In genomic region chr9:131095666-131096489, GRCh38 we compare ENCODE assay signal across 8 cellular contexts. TPM values are rescaled to one million over a fixed set of nuclear protein-coding genes. Genes with fewer than 3 reads are reported as not detected.
DNase-seq lines count a peak whose midpoint lies in the region; ATAC-seq and TF ChIP-seq lines count a peak whose summit lies in the region.

No MANE protein-coding gene starts in this region.

- intact Hi-C loops in testis (cut with DNase I; ENCODE audit: low total_unique reads) = no loop called here

- no peaks in the 10 kb centered on the region for H3K27me3 ChIP-seq in testis

- H3K9ac ChIP-seq in SK-N-MC (ENCODE audit: insufficient read length) = no peak overlapping the region

- H3K9me3 ChIP-seq in SK-N-MC (ENCODE audit: low read depth, low read length) (no peaks in the 10 kb centered on the region), mesodermal cell (ENCODE audit: control insufficient read depth, low read length) (no peaks in the 10 kb centered on the region), testis (no peaks in the 10 kb centered on the region)

- H3K4me3 ChIP-seq in SK-N-MC = peak overlapping the region; percentile 76
- H3K4me3 ChIP-seq in mesodermal cell (ENCODE audit: extremely low read depth, insufficient read depth, low read length, poor library complexity, severe bottlenecking) = peak overlapping the region; percentile 61
- peak overlapping the region; percentile 56 to 68 for H3K4me3 ChIP-seq in testis

- TF ChIP-seq CTCF in testis (IDR thresholded peaks at IDR 0.05) = no peak

- no peak for TF ChIP-seq POLR2A in testis (IDR thresholded peaks at IDR 0.05)

- H3K36me3 ChIP-seq in SK-N-MC (ENCODE audit: insufficient read depth, low read length) (no peaks in the 10 kb centered on the region), mesodermal cell (ENCODE audit: control insufficient read depth, insufficient read depth, low read length) (no peaks in the 10 kb centered on the region), testis (ENCODE audit: low read depth, missing control alignments) (no peaks in the 10 kb centered on the region)

- H3K4me1 ChIP-seq in mesodermal cell (ENCODE audit: control insufficient read depth, insufficient read depth, low read length, poor library complexity, severe bottlenecking) (peaks cover 27% of the 10 kb centered on the region), testis (peaks cover 46% of the 10 kb centered on the region)

- ATAC-seq in HG02970 (IDR thresholded peaks at IDR 0.05; ENCODE audit: low FRiP score, unreplicated experiment) = no peak
- no peak for ATAC-seq in GM21423 (IDR thresholded peaks at IDR 0.05; ENCODE audit: unreplicated experiment)

- 35 to 92% methylated on average over 7 to 15 of the region's 38 CpGs for WGBS in mesodermal cell (ENCODE audit: insufficient coverage in 2 of 2), 2 experiments
- 15 to 17% methylated on average over 13 to 32 of the region's 38 CpGs for WGBS in testis, 2 donors

- DNase-seq in activated T-cell treated with anti-CD3 and anti-CD28 coated beads for 48 hours (ENCODE audit: low read depth) (peak; percentile 29), SK-N-MC (ENCODE audit: low read depth, low spot score) (no peak), dermis blood vessel endothelial cell (peak; percentile 65), testis (peak; percentile 49)
- DNase-seq in activated T-cell treated with anti-CD3 and anti-CD28 coated beads, Interleukin-2, amount 50 U/mL, for 1 hour = no peak

- no peak overlapping the region for H3K27ac ChIP-seq in SK-N-MC
- no peak overlapping the region for H3K27ac ChIP-seq in mesodermal cell (ENCODE audit: low read depth, low read length, severe bottlenecking)
- H3K27ac ChIP-seq in testis = peak overlapping the region in 1 of 2 donors; percentile 16

RNA-seq across cellular contexts. Expression of gene AIF1L, which starts 0.5 kb away (rescaled TPM):
- total RNA-seq in dermis blood vessel endothelial cell (15.3 and 26.4 TPM in 2 replicates), testis (10 to 100 TPM in 1 of 2 donors, 1 to 10 TPM in 1; 8.3 to 14.9 TPM)
- polyA plus RNA-seq in mesodermal cell (2013, experiment 1 of 2) = 19.9 TPM
- polyA plus RNA-seq in mesodermal cell (2013, experiment 2 of 2) = 16.4 TPM
- 24.6 TPM for polyA plus RNA-seq in testis (ENCODE audit: insufficient read depth, low read depth, low replicate concordance)

RNA-seq across cellular contexts. Expression of gene NUP214, which starts 29.5 kb away (rescaled TPM):
- 15.3 and 19.1 TPM in 2 replicates for total RNA-seq in dermis blood vessel endothelial cell
- polyA plus RNA-seq in mesodermal cell (2013, experiment 1 of 2) = 25.9 TPM
- 20.7 TPM for polyA plus RNA-seq in mesodermal cell (2013, experiment 2 of 2)
- total RNA-seq in testis = 100 to 1,000 TPM; 190 to 250 TPM
- 237 TPM for polyA plus RNA-seq in testis (ENCODE audit: insufficient read depth, low read depth, low replicate concordance)

Comparison
In these comparisons a context has a peak if more than half of its experiments do, and no peak if none do; other contexts are left out.
1. DNase-seq: peak in activated T-cell treated with anti-CD3 and anti-CD28 coated beads for 48 hours (single experiment), dermis blood vessel endothelial cell (single experiment) and testis (single experiment); none in activated T-cell treated with anti-CD3 and anti-CD28 coated beads, Interleukin-2, amount 50 U/mL, for 1 hour (single experiment) and SK-N-MC (single experiment).
2. Peak in every context shown above with its lines, with median percentiles within 50 percentile points of each other: H3K4me3 ChIP-seq.